Comparison of ENCODE assay signal across 8 cellular contexts in genomic region chrX:10015711-10016515, GRCh38. TPM values are rescaled to one million over a fixed set of nuclear protein-coding genes. Genes with fewer than 3 reads are reported as not detected.
DNase-seq lines count a peak whose midpoint lies in the region; ATAC-seq and TF ChIP-seq lines count a peak whose summit lies in the region.

No MANE protein-coding gene starts in this region.

- peak; percentile 15 for DNase-seq in AG08395 (ENCODE audit: low spot score)
- DNase-seq in PC-9 = peak in 1 of 2 experiments; percentile 25
- peak; percentile 21 to 52 for DNase-seq in dermis microvascular lymphatic vessel endothelial cell (ENCODE audit: low read depth in 2 of 2)
- DNase-seq in upper lobe of right lung = peak; percentile 68
- DNase-seq in amniotic stem cell (lab: John Stamatoyannopoulos, UW) = no peak

- H3K27ac ChIP-seq in PC-9 (peak overlapping the region; percentile 68), mesodermal cell (ENCODE audit: low read depth, low read length, severe bottlenecking) (peak overlapping the region; percentile 84), upper lobe of right lung (peak overlapping the region; percentile 86)

- peak overlapping the region; percentile 17; the same call in 1 of the 2 replicates for H2AFZ ChIP-seq in PC-9

- peaks cover 52% of the 10 kb centered on the region for H3K79me2 ChIP-seq in PC-9 (ENCODE audit: low read depth)

- H3K27me3 ChIP-seq in PC-9 (ENCODE audit: insufficient read depth, low read depth) = no peaks in the 10 kb centered on the region
- H3K27me3 ChIP-seq in upper lobe of right lung = no peaks in the 10 kb centered on the region

- 0 to 2% methylated on average over 9 to 24 of the region's 88 CpGs for WGBS in mesodermal cell (ENCODE audit: insufficient coverage in 2 of 2), 2 experiments

- 0 out of 2 replicates have a peak, but pooled peaks cover 6% of the 10 kb centered on the region for H3K36me3 ChIP-seq in PC-9 (ENCODE audit: low read depth)
- peaks cover 11% of the 10 kb centered on the region for H3K36me3 ChIP-seq in mesodermal cell (ENCODE audit: control insufficient read depth, insufficient read depth, low read length)
- no peaks in the 10 kb centered on the region for H3K36me3 ChIP-seq in upper lobe of right lung

- no peaks in the 10 kb centered on the region for H3K9me2 ChIP-seq in PC-9 (ENCODE audit: insufficient read depth)

- CTCF ChIA-PET in PC-9 (lab: Charles Lee) = no interaction called here

- intact Hi-C loops in PC-9 (cut with micrococcal nuclease; ENCODE audit: unreplicated experiment) = loop anchor here (2.0 kb wide), 1 partner anchor 47 kb away; no protein-coding TSS in a partner anchor
- intact Hi-C loops in upper lobe of right lung (cut with DNase I) = no loop called here

- H3K9me3 ChIP-seq in PC-9 (ENCODE audit: insufficient read depth, low read depth) (no peaks in the 10 kb centered on the region), mesodermal cell (ENCODE audit: control insufficient read depth, low read length) (no peaks in the 10 kb centered on the region), upper lobe of right lung (no peaks in the 10 kb centered on the region)

- POLR2A ChIA-PET in PC-9 (lab: Charles Lee; ENCODE audit: unreplicated experiment) = no interaction called here

- TF ChIP-seq CTCF in PC-9 (conservative IDR thresholded peaks at IDR 0.05) (no peak), upper lobe of right lung (IDR thresholded peaks at IDR 0.05) (no peak)

- peak overlapping the region; percentile 94 for H3K4me2 ChIP-seq in PC-9

- H3F3A ChIP-seq in PC-9 (ENCODE audit: insufficient read depth, low read depth) = peaks cover 24% of the 10 kb centered on the region

- peak; percentile 20 for ATAC-seq in GM19035 (IDR thresholded peaks at IDR 0.05; ENCODE audit: unreplicated experiment)
- ATAC-seq in upper lobe of right lung = peak; percentile 2
- no peak for ATAC-seq in GM18870 (IDR thresholded peaks at IDR 0.05; ENCODE audit: unreplicated experiment)

- no peaks in the 10 kb centered on the region for H4K20me1 ChIP-seq in PC-9 (ENCODE audit: insufficient read depth)

- H3K4me3 ChIP-seq in PC-9 (peak overlapping the region; percentile 73), mesodermal cell (ENCODE audit: extremely low read depth, insufficient read depth, low read length, poor library complexity, severe bottlenecking) (peak overlapping the region; percentile 53), upper lobe of right lung (peak overlapping the region; percentile 60)

- H3K4me1 ChIP-seq in PC-9 (replicated peaks; ENCODE audit: insufficient read depth) (peaks cover 35% of the 10 kb centered on the region), mesodermal cell (ENCODE audit: control insufficient read depth, insufficient read depth, low read length, poor library complexity, severe bottlenecking) (peaks cover 17% of the 10 kb centered on the region), upper lobe of right lung (peaks cover 13% of the 10 kb centered on the region)

- BruUV-seq in PC-9 (replicated peaks; lab: Mats Ljungman, UMichigan) = no TSS peak

RNA-seq across cellular contexts. Expression of gene CLDN34, which starts 48.8 kb away (rescaled TPM):
- not detected in 2 replicates for total RNA-seq in PC-9 (2021)
- total RNA-seq in dermis microvascular lymphatic vessel endothelial cell = 0.13 TPM in 1 of 2 replicates, not detected in the other
- polyA plus RNA-seq in mesodermal cell (2013, experiment 1 of 2) = not detected
- polyA plus RNA-seq in mesodermal cell (2013, experiment 2 of 2) = not detected
- 0.55 TPM for total RNA-seq in upper lobe of right lung
